17 cellular contexts compared by ENCODE assay signal in the genomic region with DNA sequence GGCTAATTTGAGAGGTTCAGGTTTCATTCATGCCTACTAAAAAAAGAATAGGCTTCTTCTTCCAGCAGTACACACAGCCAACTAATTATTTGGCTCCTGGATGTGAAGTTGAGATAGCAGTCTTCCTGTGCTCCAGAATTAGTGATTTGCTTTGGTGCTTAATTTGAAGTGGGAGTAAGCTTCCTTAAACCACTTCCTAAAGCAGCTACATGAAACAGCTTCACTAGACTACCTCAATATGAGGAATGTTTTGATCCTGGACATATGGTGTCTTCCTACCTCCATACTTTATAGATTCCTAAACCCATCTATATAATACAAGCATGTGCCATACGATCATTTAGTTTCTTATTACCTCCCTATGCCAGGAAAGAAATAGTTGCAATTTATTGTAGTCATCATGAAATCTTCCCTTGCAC. TPM values are rescaled to one million over a fixed set of nuclear protein-coding genes. Genes with fewer than 3 reads are reported as not detected.
DNase-seq lines count a peak whose midpoint lies in the region; ATAC-seq, FAIRE-seq and TF ChIP-seq lines count a peak whose summit lies in the region.
"Had no signal": no experiment of that assay in that cellular context is flagged by ENCODE, and none has a peak within 500 bp of the region (broad histone marks: within the 10 kb centered on the region; RNA-seq: fewer than 3 reads in every experiment).

No MANE protein-coding gene starts in this region.

- DNase-seq in A549 (ENCODE audit: low read depth in 1 of 2, low spot score in 1 of 2) (no peak), GM23248 (peak; percentile 31), coronary artery (ENCODE audit: low spot score) (no peak), natural killer cell (no peak), NCI-H2227 treated with DMSO at 0.1 percent for 48 hours (lab: John Stamatoyannopoulos, UW) (no peak), vagina (ENCODE audit: extremely low spot score in 2 of 2) (no peak), NCI-H1417 treated with DMSO at 0.1 percent for 48 hours (lab: John Stamatoyannopoulos, UW) (no peak)
- no peak for DNase-seq in T-helper 2 cell treated with Interferon-gamma antibody and Interleukin-4, amounts not matched to agents 5 μg/mL and 100 μg/mL, for 36 hours (ENCODE audit: low spot score)
- DNase-seq: activated effector memory CD4-positive, alpha-beta T cell treated with anti-CD3 and anti-CD28 coated beads, Interleukin-2, amount 50 U/mL, for 16 hours; body of pancreas; H9; NCI-H1092 treated with DMSO at 0.1 percent for 48 hours; stimulated activated naive CD8-positive, alpha-beta T cell treated with anti-CD3 and anti-CD28 coated beads, Interleukin-15, amount 100 ng/mL, for 72 hours; SW 1271 had no signal

- TF ChIP-seq POLR2A in A549 (IDR thresholded peaks at IDR 0.05; ENCODE audit: low read length) (no peak), vagina (IDR thresholded peaks at IDR 0.05) (no peak)

- H3K4me3 Mint-ChIP-seq in natural killer cell: no peak overlapping the region
- H3K4me3 Mint-ChIP-seq in T-helper 2 cell treated with Interferon-gamma antibody and Interleukin-4, amounts not matched to agents 5 μg/mL and 100 μg/mL, for 36 hours: no peak overlapping the region
- H3K4me3 Mint-ChIP-seq: H9, WTC11 had no signal

- no peaks in the 10 kb centered on the region for H3K9me2 ChIP-seq in GM23248 (ENCODE audit: insufficient read depth)

- no peaks in the 10 kb centered on the region for H3K9me3 ChIP-seq in A549
- H3K9me3 ChIP-seq in GM23248 (ENCODE audit: low read depth): no peaks in the 10 kb centered on the region
- no peaks in the 10 kb centered on the region for H3K9me3 ChIP-seq in vagina
- H3K9me3 ChIP-seq: body of pancreas had no signal

- peak overlapping the region; percentile 5 to 86 for H3K27ac Mint-ChIP-seq in natural killer cell
- H3K27ac Mint-ChIP-seq in T-helper 2 cell treated with Interferon-gamma antibody and Interleukin-4, amounts not matched to agents 5 μg/mL and 100 μg/mL, for 36 hours: no peak overlapping the region
- H3K27ac Mint-ChIP-seq: H9, WTC11 had no signal

- H3K9ac ChIP-seq in GM23248: peak overlapping the region; percentile 99
- H3K9ac ChIP-seq: KMS-11 had no signal

- H3K4me2 ChIP-seq in A549: no peak overlapping the region
- H3K4me2 ChIP-seq in GM23248 (ENCODE audit: unreplicated experiment): peak overlapping the region; percentile 98
- H3K4me2 ChIP-seq: KMS-11 had no signal

- H2AFZ ChIP-seq in GM23248: no peak overlapping the region

- H4K20me1 ChIP-seq in GM23248 (ENCODE audit: insufficient read depth): peaks cover 34% of the 10 kb centered on the region

- no peaks in the 10 kb centered on the region for H3K27me3 ChIP-seq in GM23248 (replicated peaks; ENCODE audit: insufficient read depth)
- no peaks in the 10 kb centered on the region for H3K27me3 ChIP-seq in vagina
- H3K27me3 ChIP-seq: body of pancreas had no signal

- H3K4me3 ChIP-seq in A549 (no peak overlapping the region), GM23248 (peak overlapping the region; percentile 86), coronary artery (peak overlapping the region; percentile 100), vagina (no peak overlapping the region)
- H3K4me3 ChIP-seq: body of pancreas had no signal

- H3K27me3 Mint-ChIP-seq in natural killer cell (ENCODE audit: low read depth in 2 of 2): no peaks in the 10 kb centered on the region
- H3K27me3 Mint-ChIP-seq in T-helper 2 cell treated with Interferon-gamma antibody and Interleukin-4, amounts not matched to agents 5 μg/mL and 100 μg/mL, for 36 hours (ENCODE audit: low read depth): no peaks in the 10 kb centered on the region
- H3K27me3 Mint-ChIP-seq: stimulated activated naive CD8-positive, alpha-beta T cell treated with anti-CD3 and anti-CD28 coated beads, Interleukin-15, amount 100 ng/mL, for 72 hours had no signal

- peaks cover 91% of the 10 kb centered on the region for H3F3A ChIP-seq in GM23248 (ENCODE audit: insufficient read depth)

- no peak for TF ChIP-seq RAD21 in A549 (conservative IDR thresholded peaks at IDR 0.05 in 1 of 2, IDR thresholded peaks at IDR 0.05 in 1 of 2)

- peaks cover 6 to 24% of the 10 kb centered on the region in 2 donors for H3K4me1 Mint-ChIP-seq in natural killer cell
- H3K4me1 Mint-ChIP-seq in T-helper 2 cell treated with Interferon-gamma antibody and Interleukin-4, amounts not matched to agents 5 μg/mL and 100 μg/mL, for 36 hours (ENCODE audit: low read depth): peaks cover 32% of the 10 kb centered on the region

- TF ChIP-seq EP300 in A549 (IDR thresholded peaks at IDR 0.05): no peak

- peaks cover 46% of the 10 kb centered on the region for H3K79me2 ChIP-seq in GM23248 (ENCODE audit: insufficient read depth)

- no peak for FAIRE-seq in A549 (lab: Jason Lieb, UNC)

- peaks cover 25% of the 10 kb centered on the region for H3K36me3 Mint-ChIP-seq in natural killer cell
- H3K36me3 Mint-ChIP-seq in T-helper 2 cell treated with Interferon-gamma antibody and Interleukin-4, amounts not matched to agents 5 μg/mL and 100 μg/mL, for 36 hours (ENCODE audit: low read depth): peaks cover 60% of the 10 kb centered on the region

- POLR2A ChIA-PET in A549 (lab: Yijun Ruan, JAX): no interaction called here

- H3K27ac ChIP-seq in A549: no peak overlapping the region
- peak overlapping the region; percentile 100 for H3K27ac ChIP-seq in GM23248
- peak overlapping the region in 1 of 2 donors; percentile 100 for H3K27ac ChIP-seq in coronary artery
- no peak overlapping the region for H3K27ac ChIP-seq in vagina
- H3K27ac ChIP-seq: body of pancreas, KMS-11 had no signal

- H3K36me3 ChIP-seq in GM23248 (ENCODE audit: low read depth) (peaks cover 62% of the 10 kb centered on the region), vagina (peaks cover 3 to 61% of the 10 kb centered on the region in 2 donors)

- CTCF ChIA-PET in A549 (lab: Yijun Ruan, JAX): interaction anchor here (1.0 kb wide), 1 partner anchor 409 kb away, joined by 3 read pairs; no protein-coding TSS in a partner anchor

- in situ Hi-C loops in GM23248 (cut with MboI): no loop called here

- no peaks in the 10 kb centered on the region for H3K9me3 Mint-ChIP-seq in natural killer cell
- no peaks in the 10 kb centered on the region for H3K9me3 Mint-ChIP-seq in T-helper 2 cell treated with Interferon-gamma antibody and Interleukin-4, amounts not matched to agents 5 μg/mL and 100 μg/mL, for 36 hours
- H3K9me3 Mint-ChIP-seq: H9; stimulated activated naive CD8-positive, alpha-beta T cell treated with anti-CD3 and anti-CD28 coated beads, Interleukin-15, amount 100 ng/mL, for 72 hours had no signal

- peaks cover 34% of the 10 kb centered on the region for H3K4me1 ChIP-seq in A549
- H3K4me1 ChIP-seq in GM23248 (ENCODE audit: insufficient read depth): peaks cover 43% of the 10 kb centered on the region
- peaks cover 47% of the 10 kb centered on the region for H3K4me1 ChIP-seq in vagina

- intact Hi-C loops in natural killer cell (cut with micrococcal nuclease) (loop anchor here (10.0 kb wide), 1 partner anchor 268 kb away; no protein-coding TSS in a partner anchor), vagina (cut with DNase I) (no loop called here)

- 77% methylated on average over 1 of the region's 1 CpG for WGBS in A549 (ENCODE audit: missing lambda C conversion rate)
- WGBS in GM23248 (ENCODE audit: low coverage in 1 of 2, low lambda C conversion rate in 2 of 2, missing lambda C conversion rate in 2 of 2), 2 experiments: 19 to 25% methylated on average over 1 of the region's 1 CpG

- TF ChIP-seq CTCF in A549 (IDR thresholded peaks at IDR 0.05) (no peak), coronary artery (IDR thresholded peaks at IDR 0.05) (no peak), natural killer cell (IDR thresholded peaks at IDR 0.05) (no peak), vagina (IDR thresholded peaks at IDR 0.05) (no peak)

- ATAC-seq in A549 (no peak), natural killer cell (no peak)
- ATAC-seq: body of pancreas; left lobe of liver; stimulated activated naive CD8-positive, alpha-beta T cell treated with anti-CD3 and anti-CD28 coated beads, Interleukin-15, amount 100 ng/mL, for 72 hours; WTC11 had no signal

TF ChIP-seq in A549, 52 proteins besides CTCF, POLR2A, EP300 and RAD21:
- TF ChIP-seq NFE2L2 (conservative IDR thresholded peaks at IDR 0.05; ENCODE audit: low read length) (no peak), FOSB (CRISPR knock-in tag; IDR thresholded peaks at IDR 0.05) (0 out of 2 replicates have a peak, but pooled peaks have one; percentile 64), FOSL2 (IDR thresholded peaks at IDR 0.05) (no peak), FOSL2 (CRISPR knock-in tag; IDR thresholded peaks at IDR 0.05) (no peak)

RNA-seq across cellular contexts. Expression of a gene that starts 8.4 kb away (rescaled TPM):
- polyA plus RNA-seq in A549 (2011; rRNA removed): 773 and 848 TPM in 2 replicates
- polyA plus RNA-seq in A549 (2012; cell fraction: cytosol; rRNA removed): 842 and 1,013 TPM in 2 replicates
- 1,036 and 2,636 TPM in 2 replicates for polyA plus RNA-seq in A549 (2012; cell fraction: nucleus; rRNA removed)
- polyA plus RNA-seq in A549 (2017; fragmentation: RNase III; extraction: RNeasy Plus Mini Kit Qiagen cat#74134 plus additional on column Dnase treatment): 830 to 987 TPM (median 875 TPM) in 3 replicates
- polyA minus RNA-seq in A549 (2011; rRNA and poly(A)+ RNA removed): 792 and 808 TPM in 2 replicates
- 10,031 and 10,466 TPM in 2 replicates for total RNA-seq in GM23248 (2014; rRNA removed; shearing (Covaris generic))
- polyA plus RNA-seq in GM23248 (2016; fragmentation: Nextera tagmentation; extraction: Ambion mirVana): 3,784 and 3,823 TPM in 2 replicates
- total RNA-seq in natural killer cell: 100 to 1,000 TPM; 627 to 717 (median 634) TPM
- total RNA-seq in vagina: 2,692 TPM

RNA-seq across cellular contexts. Expression of a gene that starts 35.0 kb away (rescaled TPM):
- polyA plus RNA-seq in A549 (2011; rRNA removed) (5.7 and 7.4 TPM in 2 replicates), A549 (2017; fragmentation: RNase III; extraction: RNeasy Plus Mini Kit Qiagen cat#74134 plus additional on column Dnase treatment) (2.4 to 3.4 TPM (median 3.3 TPM) in 3 replicates), GM23248 (2016; fragmentation: Nextera tagmentation; extraction: Ambion mirVana) (4.3 and 7.2 TPM in 2 replicates)
- polyA plus RNA-seq in A549 (2012; cell fraction: cytosol; rRNA removed): 1.8 and 1.9 TPM in 2 replicates
- polyA plus RNA-seq in A549 (2012; cell fraction: nucleus; rRNA removed): 1.0 and 1.1 TPM in 2 replicates
- polyA minus RNA-seq in A549 (2011; rRNA and poly(A)+ RNA removed): 4.6 and 5.1 TPM in 2 replicates
- total RNA-seq in GM23248 (2014; rRNA removed; shearing (Covaris generic)): 4.4 and 13.0 TPM in 2 replicates
- total RNA-seq in natural killer cell (10 to 100 TPM; 11.0 to 21.8 (median 14.4) TPM), vagina (6.1 TPM)

Comparison
In these comparisons a context has a peak if more than half of its experiments do, and no peak if none do; other contexts are left out.
1. H3K4me3 ChIP-seq: peak in GM23248 (single experiment) and coronary artery (single experiment); none in A549 (single experiment) and vagina (0 of 2).